34 cellular contexts compared by ENCODE assay signal in genomic region chr13:51267581-51267980, GRCh38. TPM values are rescaled to one million over a fixed set of nuclear protein-coding genes. Genes with fewer than 3 reads are reported as not detected.
A peak's percentile ranks its signal among the peaks of the same experiment; 100 is the strongest.
DNase-seq lines count a peak whose midpoint lies in the region; ATAC-seq and TF ChIP-seq lines count a peak whose summit lies in the region.
"Had no signal": no experiment of that assay in that cellular context is flagged by ENCODE, and none has a peak within 500 bp of the region (broad histone marks: within the 10 kb centered on the region; RNA-seq: fewer than 3 reads in every experiment).

No MANE protein-coding gene starts in this region.

- ATAC-seq in Right ventricle myocardium inferior (peak; percentile 50), HG03460 (IDR thresholded peaks at IDR 0.05; ENCODE audit: unreplicated experiment) (no peak), HG03565 (IDR thresholded peaks at IDR 0.05; ENCODE audit: unreplicated experiment) (no peak)
- ATAC-seq: esophagus mucosa; Panc1; stimulated activated naive CD8-positive, alpha-beta T cell treated with anti-CD3 and anti-CD28 coated beads, Interleukin-15, Interleukin-2, amounts not matched to agents 100 U/mL and 50 U/mL, for 24 hours had no signal

- no peak for TF ChIP-seq CTCF in right atrium auricular region (IDR thresholded peaks at IDR 0.05)
- TF ChIP-seq CTCF in choroid plexus epithelial cell (conservative IDR thresholded peaks at IDR 0.05; ENCODE audit: low read depth, low read length), result no peak
- TF ChIP-seq CTCF in GM13976 (IDR thresholded peaks at IDR 0.05; ENCODE audit: borderline replicate concordance, control extremely low read depth, extremely low read depth, insufficient read depth, missing control alignments), result no peak

- H3K36me3 ChIP-seq in right atrium auricular region, result no peaks in the 10 kb centered on the region
- H3K36me3 ChIP-seq: ovary, thoracic aorta had no signal

- intact Hi-C loops in Right ventricle myocardium inferior (cut with DNase I), result no loop called here

- in situ Hi-C loops in GM13976 (cut with MboI; ENCODE audit: low sequenced_read_pairs, unreplicated experiment), result no loop called here

- H3K9me3 ChIP-seq in right atrium auricular region, result no peaks in the 10 kb centered on the region
- H3K9me3 ChIP-seq: ovary, thoracic aorta had no signal

- peaks cover 0 to 23% of the 10 kb centered on the region in 2 donors for H3K4me1 ChIP-seq in right atrium auricular region

- H3K4me3 ChIP-seq in right atrium auricular region (no peak overlapping the region), choroid plexus epithelial cell (ENCODE audit: low read depth, low read length) (no peak overlapping the region)
- H3K4me3 ChIP-seq: ovary, smooth muscle cell, thoracic aorta had no signal

- H3K27me3 ChIP-seq in right atrium auricular region (no peaks in the 10 kb centered on the region), layer of hippocampus (ENCODE audit: control insufficient read depth, insufficient read depth, low read length) (no peaks in the 10 kb centered on the region)
- H3K27me3 ChIP-seq: ovary had no signal

- H3K27ac ChIP-seq in right atrium auricular region, result no peak overlapping the region
- H3K27ac ChIP-seq in layer of hippocampus (ENCODE audit: low read depth, low read length), result peak overlapping the region; percentile 67
- peak overlapping the region; percentile 36 for H3K27ac ChIP-seq in temporal lobe (ENCODE audit: low read depth, low read length)
- H3K27ac ChIP-seq: ovary, thoracic aorta had no signal

- DNase-seq in Right ventricle myocardium inferior (ENCODE audit: missing footprints) (no peak), right atrium auricular region (ENCODE audit: low spot score) (no peak), choroid plexus epithelial cell (ENCODE audit: low read depth) (peak; percentile 23), GM13976 (ENCODE audit: low spot score) (no peak)
- DNase-seq: 8988T; activated CD4-positive, alpha-beta T cell treated with anti-CD3 and anti-CD28 coated beads, Interleukin-2, amount 10 ng/mL, durations not matched to agents 7 days and 5 days; activated effector memory CD4-positive, alpha-beta T cell treated with Interleukin-2 at 50 U/mL for 16 hours; activated T-cell treated with anti-CD3 and anti-CD28 coated beads, Interleukin-2, amount 50 U/mL, for 1 hour; aorta; C1 segment of cervical spinal cord; cortex of kidney; DMS153; foreskin melanocyte; HCEC 1CT; KBM-7; kidney glomerular epithelial cell; mammary epithelial cell; NCI-H1930; NCI-H69; nephron progenitor cell; ovary; SIG-M5; stimulated activated CD4-positive, alpha-beta T cell treated with anti-CD3 and anti-CD28 coated beads, Interleukin-1b, Interleukin-23, amount 100 ng/mL, for 48 hours; stimulated activated naive CD8-positive, alpha-beta T cell treated with anti-CD3 and anti-CD28 coated beads, Interleukin-15, Interleukin-2, amounts not matched to agents 100 U/mL and 50 U/mL, for 24 hours; SW 1271; T1000 had no signal

RNA-seq across cellular contexts. Expression of gene FAM124A, which starts 45.4 kb away (rescaled TPM):
- total RNA-seq in Right ventricle myocardium inferior (12.1 TPM), right atrium auricular region (1 to 10 TPM; 8.0 to 8.6 TPM), temporal lobe (9.8 TPM)
- total RNA-seq: activated CD4-positive, alpha-beta T cell treated with anti-CD3 and anti-CD28 coated beads, Interleukin-2, amount 10 ng/mL, durations not matched to agents 7 days and 5 days; smooth muscle cell had no signal

Comparison
In these comparisons a context has a peak if more than half of its experiments do, and no peak if none do; other contexts are left out.
1. H3K27ac ChIP-seq: peak in layer of hippocampus (single experiment) and temporal lobe (single experiment); none in right atrium auricular region (0 of 2).